Comparison of ENCODE assay signal across 1 cellular context in the genomic region with DNA sequence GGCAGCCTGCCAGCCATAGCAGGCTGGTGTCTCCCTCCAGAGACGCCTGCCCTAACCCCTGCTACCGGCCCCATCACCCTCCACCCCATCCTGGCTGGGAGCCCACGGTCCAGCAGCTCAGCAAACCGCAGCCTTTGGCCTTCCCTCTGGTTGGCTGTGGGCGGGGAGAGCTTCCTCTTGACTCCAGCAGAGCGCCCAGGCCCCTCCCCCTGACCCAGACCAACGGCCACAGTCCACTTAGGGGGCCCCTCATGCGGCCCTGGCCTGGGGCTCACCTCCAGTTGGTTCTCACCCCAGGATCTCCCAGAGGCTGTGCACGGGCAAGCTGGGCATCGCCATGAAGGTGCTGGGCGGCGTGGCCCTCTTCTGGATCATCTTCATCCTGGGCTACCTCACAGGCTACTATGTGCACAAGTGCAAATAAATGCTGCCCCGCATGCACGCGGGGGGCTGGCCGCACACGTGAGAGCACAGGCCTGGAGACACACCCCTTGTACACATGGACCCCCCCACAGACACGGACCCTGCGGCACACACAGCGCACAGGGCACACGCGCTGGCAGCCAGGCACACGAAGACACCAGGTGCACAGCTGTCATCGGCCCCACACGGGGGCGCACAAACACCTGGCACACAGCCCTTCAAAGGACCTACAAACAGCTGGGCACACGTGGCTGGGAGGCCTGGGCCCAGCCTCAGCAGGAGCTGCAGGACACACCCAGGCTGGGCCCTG.
A peak's percentile ranks its signal among the peaks of the same experiment; 100 is the strongest.
TF ChIP-seq lines count a peak whose summit lies in the region.

No MANE protein-coding gene starts in this region.

TF ChIP-seq in K562, 482 proteins besides CTCF, POLR2A, EP300 and RAD21 (continued from another document and continues in another):
- TF ChIP-seq PBX2 (CRISPR knock-in tag; IDR thresholded peaks at IDR 0.05; ENCODE audit: low read depth): no peak
- no peak for TF ChIP-seq PBX2 (tag; conservative IDR thresholded peaks at IDR 0.05; ENCODE audit: low read depth)
- peak; percentile 45 to 82; a peak in 3 of 4 replicates for TF ChIP-seq MAZ (CRISPR knock-in tag; conservative IDR thresholded peaks at IDR 0.05 in 1 of 2, IDR thresholded peaks at IDR 0.05 in 1 of 2)
- no peak for TF ChIP-seq CREB5 (CRISPR knock-in tag; IDR thresholded peaks at IDR 0.05)
- TF ChIP-seq KAT8 (IDR thresholded peaks at IDR 0.05; ENCODE audit: low read depth): no peak
- peak; percentile 32; the same call in 1 of the 2 replicates for TF ChIP-seq SMARCA4 (IDR thresholded peaks at IDR 0.05)
- TF ChIP-seq ZSCAN29 (IDR thresholded peaks at IDR 0.05): peak; percentile 39; the same call in 1 of the 2 replicates
- peak; percentile 46; the same call in 1 of the 2 replicates for TF ChIP-seq ZBTB17 (CRISPR knock-in tag; IDR thresholded peaks at IDR 0.05)
- no peak for TF ChIP-seq ZC3H4 (CRISPR knock-in tag; IDR thresholded peaks at IDR 0.05; ENCODE audit: borderline replicate concordance)
- peak; percentile 69 for TF ChIP-seq KLF1 (tag; IDR thresholded peaks at IDR 0.05)
- TF ChIP-seq PRDM10 (IDR thresholded peaks at IDR 0.05; ENCODE audit: partially characterized antibody): peak; percentile 78
- no peak for TF ChIP-seq GABPB2 (CRISPR knock-in tag; conservative IDR thresholded peaks at IDR 0.05)
- TF ChIP-seq TEAD1 (CRISPR knock-in tag; IDR thresholded peaks at IDR 0.05): peak; percentile 42 to 63; a peak in 2 of 4 replicates
- TF ChIP-seq ZNF639 (CRISPR knock-in tag; conservative IDR thresholded peaks at IDR 0.05 in 1 of 2, IDR thresholded peaks at IDR 0.05 in 1 of 2): peak in 1 of 2 experiments; percentile 68; a peak in 1 of 4 replicates
- TF ChIP-seq ZNF197 (CRISPR knock-in tag; IDR thresholded peaks at IDR 0.05; ENCODE audit: low read depth): 0 out of 2 replicates have a peak, but pooled peaks have one; percentile 22
- no peak for TF ChIP-seq NELFE (IDR thresholded peaks at IDR 0.05; ENCODE audit: insufficient read depth, insufficient read length)
- TF ChIP-seq MCM5 (IDR thresholded peaks at IDR 0.05; ENCODE audit: low read depth): no peak
- TF ChIP-seq ZNF280B (CRISPR knock-in tag; IDR thresholded peaks at IDR 0.05): no peak; the same call in 1 of the 2 replicates
- no peak for TF ChIP-seq TCFL5 (CRISPR knock-in tag; conservative IDR thresholded peaks at IDR 0.05)
- TF ChIP-seq, protein P1, sequence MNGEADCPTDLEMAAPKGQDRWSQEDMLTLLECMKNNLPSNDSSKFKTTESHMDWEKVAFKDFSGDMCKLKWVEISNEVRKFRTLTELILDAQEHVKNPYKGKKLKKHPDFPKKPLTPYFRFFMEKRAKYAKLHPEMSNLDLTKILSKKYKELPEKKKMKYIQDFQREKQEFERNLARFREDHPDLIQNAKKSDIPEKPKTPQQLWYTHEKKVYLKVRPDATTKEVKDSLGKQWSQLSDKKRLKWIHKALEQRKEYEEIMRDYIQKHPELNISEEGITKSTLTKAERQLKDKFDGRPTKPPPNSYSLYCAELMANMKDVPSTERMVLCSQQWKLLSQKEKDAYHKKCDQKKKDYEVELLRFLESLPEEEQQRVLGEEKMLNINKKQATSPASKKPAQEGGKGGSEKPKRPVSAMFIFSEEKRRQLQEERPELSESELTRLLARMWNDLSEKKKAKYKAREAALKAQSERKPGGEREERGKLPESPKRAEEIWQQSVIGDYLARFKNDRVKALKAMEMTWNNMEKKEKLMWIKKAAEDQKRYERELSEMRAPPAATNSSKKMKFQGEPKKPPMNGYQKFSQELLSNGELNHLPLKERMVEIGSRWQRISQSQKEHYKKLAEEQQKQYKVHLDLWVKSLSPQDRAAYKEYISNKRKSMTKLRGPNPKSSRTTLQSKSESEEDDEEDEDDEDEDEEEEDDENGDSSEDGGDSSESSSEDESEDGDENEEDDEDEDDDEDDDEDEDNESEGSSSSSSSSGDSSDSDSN (IDR thresholded peaks at IDR 0.05; ENCODE audit: borderline replicate concordance in 1 of 2, low read depth in 2 of 2, low read length in 2 of 2): peak; percentile 56 to 73; a peak in 2 of 4 replicates
- TF ChIP-seq TEAD2 (tag; IDR thresholded peaks at IDR 0.05): no peak
- TF ChIP-seq MTA1 (IDR thresholded peaks at IDR 0.05; ENCODE audit: borderline replicate concordance): peak; percentile 61; the same call in 1 of the 2 replicates
- no peak for TF ChIP-seq STAT5A (IDR thresholded peaks at IDR 0.05; ENCODE audit: borderline replicate concordance, low read length)
- TF ChIP-seq NKRF (IDR thresholded peaks at IDR 0.05; ENCODE audit: borderline replicate concordance): peak; percentile 91
- TF ChIP-seq, protein P2, sequence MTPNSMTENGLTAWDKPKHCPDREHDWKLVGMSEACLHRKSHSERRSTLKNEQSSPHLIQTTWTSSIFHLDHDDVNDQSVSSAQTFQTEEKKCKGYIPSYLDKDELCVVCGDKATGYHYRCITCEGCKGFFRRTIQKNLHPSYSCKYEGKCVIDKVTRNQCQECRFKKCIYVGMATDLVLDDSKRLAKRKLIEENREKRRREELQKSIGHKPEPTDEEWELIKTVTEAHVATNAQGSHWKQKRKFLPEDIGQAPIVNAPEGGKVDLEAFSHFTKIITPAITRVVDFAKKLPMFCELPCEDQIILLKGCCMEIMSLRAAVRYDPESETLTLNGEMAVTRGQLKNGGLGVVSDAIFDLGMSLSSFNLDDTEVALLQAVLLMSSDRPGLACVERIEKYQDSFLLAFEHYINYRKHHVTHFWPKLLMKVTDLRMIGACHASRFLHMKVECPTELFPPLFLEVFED (CRISPR knock-in tag; conservative IDR thresholded peaks at IDR 0.05): no peak
- TF ChIP-seq ZNF263 (CRISPR knock-in tag; IDR thresholded peaks at IDR 0.05; ENCODE audit: borderline replicate concordance): peak; percentile 29; the same call in 1 of the 2 replicates
- TF ChIP-seq, protein P3, sequence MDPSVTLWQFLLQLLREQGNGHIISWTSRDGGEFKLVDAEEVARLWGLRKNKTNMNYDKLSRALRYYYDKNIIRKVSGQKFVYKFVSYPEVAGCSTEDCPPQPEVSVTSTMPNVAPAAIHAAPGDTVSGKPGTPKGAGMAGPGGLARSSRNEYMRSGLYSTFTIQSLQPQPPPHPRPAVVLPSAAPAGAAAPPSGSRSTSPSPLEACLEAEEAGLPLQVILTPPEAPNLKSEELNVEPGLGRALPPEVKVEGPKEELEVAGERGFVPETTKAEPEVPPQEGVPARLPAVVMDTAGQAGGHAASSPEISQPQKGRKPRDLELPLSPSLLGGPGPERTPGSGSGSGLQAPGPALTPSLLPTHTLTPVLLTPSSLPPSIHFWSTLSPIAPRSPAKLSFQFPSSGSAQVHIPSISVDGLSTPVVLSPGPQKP (CRISPR knock-in tag; IDR thresholded peaks at IDR 0.05): no peak
- TF ChIP-seq ZFX (CRISPR knock-in tag; IDR thresholded peaks at IDR 0.05): peak; percentile 96
- TF ChIP-seq MCM2 (IDR thresholded peaks at IDR 0.05; ENCODE audit: low read depth): no peak
- TF ChIP-seq TBL1XR1 (IDR thresholded peaks at IDR 0.05; ENCODE audit: low read length in 2 of 2): peak; percentile 10 to 12; a peak in 1 of 4 replicates
- TF ChIP-seq NFYB (IDR thresholded peaks at IDR 0.05; ENCODE audit: extremely low read depth, insufficient read length): no peak
- TF ChIP-seq HCFC1 (IDR thresholded peaks at IDR 0.05; ENCODE audit: low read depth, low read length): peak; percentile 46; the same call in 1 of the 2 replicates
- TF ChIP-seq XRCC4 (IDR thresholded peaks at IDR 0.05; ENCODE audit: extremely low read depth, insufficient read depth, insufficient read length): no peak
- no peak; the same call in 1 of the 2 replicates for TF ChIP-seq HDGF (IDR thresholded peaks at IDR 0.05)
- 0 out of 2 replicates have a peak, but pooled peaks have one; percentile 36 for TF ChIP-seq ZNF224 (CRISPR knock-in tag; IDR thresholded peaks at IDR 0.05)
- peak; percentile 99 for TF ChIP-seq L3MBTL2 (IDR thresholded peaks at IDR 0.05)
